In genomic region chr11:46633291-46634217, GRCh38 we compare ENCODE assay signal across 22 cellular contexts.
"Had no signal": no experiment of that assay in that cellular context is flagged by ENCODE, and none has a peak within 500 bp of the region (broad histone marks: within the 10 kb centered on the region; RNA-seq: fewer than 3 reads in every experiment).

No MANE protein-coding gene starts in this region.

- H3K27me3 ChIP-seq: adrenal gland had no signal

- DNase-seq: activated CD4-positive, alpha-beta T cell treated with anti-CD3 and anti-CD28 coated beads for 36 hours; activated CD8-positive, alpha-beta memory T cell treated with anti-CD3 and anti-CD28 coated beads, Interleukin-2, amount 50 U/mL, for 48 hours; activated CD8-positive, alpha-beta T cell treated with anti-CD3 and anti-CD28 coated beads for 36 hours; activated naive CD4-positive, alpha-beta T cell treated with anti-CD3 and anti-CD28 coated beads, Interleukin-2, amount 50 U/mL, for 16 hours; activated naive CD8-positive, alpha-beta T cell treated with anti-CD3 and anti-CD28 coated beads, Interleukin-2, amount 10 ng/mL, durations not matched to agents 7 days and 5 days; activated T-cell treated with anti-CD3 and anti-CD28 coated beads, Interleukin-2, amount 50 U/mL, for 1 hour; adrenal gland; anterior cingulate cortex; IMR-90; Kasumi-1; KBM-7; NCI-H1105 treated with DMSO at 0.1 percent for 48 hours; NCI-H1436 treated with DMSO at 0.1 percent for 48 hours; NCI-H187; NCI-H2081 treated with DMSO at 0.1 percent for 48 hours; NCI-H446; NCI-H524; PC-9; SIG-M5; T-cell; T1000; WERI-Rb-1 had no signal

- ATAC-seq: activated CD4-positive, alpha-beta T cell treated with anti-CD3 and anti-CD28 coated beads for 36 hours; activated CD8-positive, alpha-beta T cell treated with anti-CD3 and anti-CD28 coated beads for 36 hours; T-cell had no signal

- H3K27ac Mint-ChIP-seq: activated CD4-positive, alpha-beta T cell treated with anti-CD3 and anti-CD28 coated beads for 36 hours; activated CD8-positive, alpha-beta T cell treated with anti-CD3 and anti-CD28 coated beads for 36 hours; activated naive CD8-positive, alpha-beta T cell treated with anti-CD3 and anti-CD28 coated beads, Interleukin-2, amount 10 ng/mL, durations not matched to agents 7 days and 5 days; T-cell had no signal

- H3K4me3 Mint-ChIP-seq: activated CD4-positive, alpha-beta T cell treated with anti-CD3 and anti-CD28 coated beads for 36 hours; activated CD8-positive, alpha-beta T cell treated with anti-CD3 and anti-CD28 coated beads for 36 hours; T-cell had no signal

- H3K4me1 Mint-ChIP-seq: activated CD4-positive, alpha-beta T cell treated with anti-CD3 and anti-CD28 coated beads for 36 hours had no signal

- H2AFZ ChIP-seq: PC-9 had no signal

- H3K4me3 ChIP-seq: adrenal gland, PC-9 had no signal

- H3K27me3 Mint-ChIP-seq: activated CD4-positive, alpha-beta T cell treated with anti-CD3 and anti-CD28 coated beads for 36 hours; activated CD8-positive, alpha-beta T cell treated with anti-CD3 and anti-CD28 coated beads for 36 hours; activated naive CD8-positive, alpha-beta T cell treated with anti-CD3 and anti-CD28 coated beads, Interleukin-2, amount 10 ng/mL, durations not matched to agents 7 days and 5 days; T-cell had no signal

- H3K27ac ChIP-seq: adrenal gland, PC-9, WERI-Rb-1 had no signal

- H3K9me3 ChIP-seq: adrenal gland had no signal

- H3K4me1 ChIP-seq: adrenal gland had no signal

- H3K9me3 Mint-ChIP-seq: activated CD8-positive, alpha-beta T cell treated with anti-CD3 and anti-CD28 coated beads for 36 hours; T-cell had no signal

- H3K4me2 ChIP-seq: PC-9 had no signal
